12 cellular contexts compared by ENCODE assay signal in the genomic region with DNA sequence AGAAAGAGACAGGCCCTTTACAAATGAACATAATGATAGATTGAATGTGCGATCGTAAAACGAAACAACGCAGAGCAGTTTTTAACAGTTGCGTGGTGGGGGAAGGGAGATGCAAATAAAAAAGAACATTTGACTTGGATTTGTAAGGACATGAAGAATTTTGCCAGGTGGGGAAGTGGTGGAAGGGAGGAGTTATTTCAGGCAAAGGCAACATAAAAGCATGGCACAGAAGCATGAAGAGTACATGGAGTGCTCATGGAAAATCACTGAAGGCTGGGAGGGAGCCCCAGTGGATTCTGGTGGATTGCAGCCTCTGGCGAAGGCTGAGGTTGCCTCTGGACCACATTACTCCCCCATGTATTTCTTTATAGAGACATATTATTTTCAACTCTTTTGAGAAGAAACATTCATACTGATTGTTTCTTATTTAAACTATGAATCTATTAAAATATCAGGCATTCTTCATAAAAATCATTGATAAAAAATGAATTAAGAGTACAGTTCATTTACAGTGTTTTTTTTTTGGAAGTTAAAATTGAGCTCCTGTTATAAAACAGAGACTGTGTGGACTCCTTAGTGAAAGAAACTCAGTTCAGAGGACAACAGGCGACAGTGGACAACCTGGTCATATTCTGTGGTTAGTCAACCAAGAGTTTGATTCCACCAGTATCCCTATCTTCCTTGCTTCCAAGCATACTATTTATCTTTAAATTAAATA. TPM values are rescaled to one million over a fixed set of nuclear protein-coding genes. Genes with fewer than 3 reads are reported as not detected.
DNase-seq lines count a peak whose midpoint lies in the region; ATAC-seq, FAIRE-seq and TF ChIP-seq lines count a peak whose summit lies in the region.
"Had no signal": no experiment of that assay in that cellular context is flagged by ENCODE, and none has a peak within 500 bp of the region (broad histone marks: within the 10 kb centered on the region; RNA-seq: fewer than 3 reads in every experiment).

No MANE protein-coding gene starts in this region.

- peaks cover 54% of the 10 kb centered on the region for H3K79me2 ChIP-seq in mammary epithelial cell (ENCODE audit: insufficient read depth, low read length)

- no peak for FAIRE-seq in A549 (lab: Jason Lieb, UNC)
- FAIRE-seq: HTR-8/SVneo had no signal

- dilution Hi-C loops in mammary epithelial cell (cut with HindIII; ENCODE audit: low sequenced_read_pairs) = no loop called here

- POLR2A ChIA-PET in A549 (lab: Yijun Ruan, JAX) = interaction anchor here (1.3 to 1.7 kb wide), 2 partner anchors 57 to 315 kb away, joined by 3 to 4 read pairs; a partner anchor contains a TSS

- no peak overlapping the region for H3K4me3 ChIP-seq in A549
- no peak overlapping the region for H3K4me3 ChIP-seq in mammary epithelial cell (replicated peaks in 1 of 3; ENCODE audit: insufficient read depth in 1 of 3, low read depth in 2 of 3, low read length in 3 of 3)
- H3K4me3 ChIP-seq in muscle layer of duodenum (ENCODE audit: low read depth in 1 of 2, low read length in 2 of 2) = no peak overlapping the region

- no peak overlapping the region for H3K4me3 Mint-ChIP-seq in mesothelial cell of epicardium
- H3K4me3 Mint-ChIP-seq: stimulated activated naive CD8-positive, alpha-beta T cell treated with anti-CD3 and anti-CD28 coated beads, Interleukin-15, Interleukin-2, amounts not matched to agents 100 ng/mL and 50 ng/mL, for 24 hours had no signal

- TF ChIP-seq CTCF in A549 (IDR thresholded peaks at IDR 0.05) (no peak), mammary epithelial cell (conservative IDR thresholded peaks at IDR 0.05 in 1 of 2, IDR thresholded peaks at IDR 0.05 in 1 of 2; ENCODE audit: extremely low read depth in 1 of 2, insufficient read depth in 1 of 2, low read depth in 1 of 2, low read length in 2 of 2) (no peak), mesothelial cell of epicardium (IDR thresholded peaks at IDR 0.05; ENCODE audit: unreplicated experiment) (no peak)

- no peak for TF ChIP-seq EP300 in A549 (IDR thresholded peaks at IDR 0.05)

- CTCF ChIA-PET in A549 (lab: Yijun Ruan, JAX) = interaction anchor here (0.6 to 3.3 kb wide), 27 partner anchors 9 to 642 kb away, joined by 3 to 12 read pairs (median 3); a partner anchor contains a TSS
- CTCF ChIA-PET in mammary epithelial cell (lab: Charles Lee; ENCODE audit: low non-redundant PET) = no interaction called here

- peaks cover 18% of the 10 kb centered on the region for H3K36me3 Mint-ChIP-seq in mesothelial cell of epicardium

- TF ChIP-seq POLR2A in A549 (IDR thresholded peaks at IDR 0.05; ENCODE audit: low read length) = no peak

- 91% methylated on average over 7 of the region's 7 CpGs for WGBS in A549 (ENCODE audit: missing lambda C conversion rate)
- WGBS in mammary epithelial cell (ENCODE audit: low coverage, missing lambda C conversion rate) = 94% methylated on average over 7 of the region's 7 CpGs

- intact Hi-C loops in mammary epithelial cell (cut with micrococcal nuclease) = loop anchor here (1.0 to 2.0 kb wide), 7 partner anchors 35 to 495 kb away; a partner anchor contains a TSS
- intact Hi-C loops in posterior vena cava (cut with DNase I) = no loop called here

- no peaks in the 10 kb centered on the region for H4K20me1 ChIP-seq in mammary epithelial cell (ENCODE audit: insufficient read depth, low read length)

- H3K27me3 Mint-ChIP-seq in mesothelial cell of epicardium (ENCODE audit: low read depth) = no peaks in the 10 kb centered on the region

- H3K9me3 ChIP-seq in A549 = no peaks in the 10 kb centered on the region
- no peaks in the 10 kb centered on the region for H3K9me3 ChIP-seq in mammary epithelial cell (replicated peaks; ENCODE audit: insufficient read depth, low read length)
- H3K9me3 ChIP-seq in muscle layer of duodenum (ENCODE audit: control insufficient read depth in 1 of 2, low read length in 2 of 2) = no peaks in the 10 kb centered on the region

- DNase-seq in A549 (ENCODE audit: low read depth in 1 of 2, low spot score in 1 of 2) = no peak
- no peak for DNase-seq in mammary epithelial cell
- DNase-seq in mesothelial cell of epicardium (ENCODE audit: low spot score in 2 of 2, unreplicated experiment in 2 of 2) = no peak
- no peak for DNase-seq in central memory CD4-positive, alpha-beta T cell
- no peak for DNase-seq in posterior vena cava (ENCODE audit: low spot score)
- DNase-seq: activated effector memory CD4-positive, alpha-beta T cell treated with Interleukin-2 at 50 U/mL for 16 hours; NCI-H524 treated with DMSO at 0.1 percent for 48 hours had no signal

- H3K36me3 ChIP-seq in mammary epithelial cell (ENCODE audit: insufficient read depth, low read length) = no peaks in the 10 kb centered on the region
- H3K36me3 ChIP-seq in muscle layer of duodenum (ENCODE audit: control insufficient read depth in 1 of 2, insufficient read depth in 2 of 2, low read length in 2 of 2) = peaks cover 0 to 12% of the 10 kb centered on the region in 2 donors

- H3K27ac ChIP-seq in A549 = peak overlapping the region; percentile 26 to 42; a peak in 2 of 6 replicates
- H3K27ac ChIP-seq in mammary epithelial cell (ENCODE audit: insufficient read depth, low read depth, low read length) = peak overlapping the region; percentile 3
- H3K27ac ChIP-seq in muscle layer of duodenum (ENCODE audit: low read length) = peak overlapping the region; percentile 9

- in situ Hi-C loops in mammary epithelial cell (cut with MboI; ENCODE audit: low sequenced_read_pairs in 2 of 2) = loop anchor here in 1 of 2 donors (25.0 kb wide), 2 partner anchors 309 to 484 kb away; no protein-coding TSS in a partner anchor

- H3K4me2 ChIP-seq in A549 (peak overlapping the region; percentile 39; the same call in 1 of the 3 replicates), mammary epithelial cell (ENCODE audit: insufficient read depth, low read depth, low read length) (peak overlapping the region; percentile 8)

- ATAC-seq in A549 (no peak; a peak in 1 of 6 replicates), HG03432 (IDR thresholded peaks at IDR 0.05; ENCODE audit: unreplicated experiment) (peak; percentile 16), GM21528 (IDR thresholded peaks at IDR 0.05; ENCODE audit: low FRiP score, unreplicated experiment) (no peak)

- no peak overlapping the region for H3K9ac ChIP-seq in mammary epithelial cell (ENCODE audit: insufficient read depth, low read length)

- no peak for TF ChIP-seq RAD21 in A549 (conservative IDR thresholded peaks at IDR 0.05 in 1 of 2, IDR thresholded peaks at IDR 0.05 in 1 of 2)

- peaks cover 30% of the 10 kb centered on the region for H3K4me1 Mint-ChIP-seq in mesothelial cell of epicardium

- no TSS peak for BruUV-seq in mammary epithelial cell (replicated peaks; lab: Mats Ljungman, UMichigan)

- peaks cover 22% of the 10 kb centered on the region for H3K4me1 ChIP-seq in A549
- H3K4me1 ChIP-seq in mammary epithelial cell (ENCODE audit: insufficient read depth, low read length) = peaks cover 40% of the 10 kb centered on the region
- peaks cover 23 to 53% of the 10 kb centered on the region in 2 donors for H3K4me1 ChIP-seq in muscle layer of duodenum (ENCODE audit: control insufficient read depth in 1 of 2, insufficient read depth in 2 of 2, low read length in 2 of 2)

- H3K27ac Mint-ChIP-seq in mesothelial cell of epicardium = no peak overlapping the region
- H3K27ac Mint-ChIP-seq: stimulated activated naive CD8-positive, alpha-beta T cell treated with anti-CD3 and anti-CD28 coated beads, Interleukin-15, Interleukin-2, amounts not matched to agents 100 ng/mL and 50 ng/mL, for 24 hours had no signal

- no peak overlapping the region for H2AFZ ChIP-seq in mammary epithelial cell (ENCODE audit: low read depth, low read length)

- H3K9me3 Mint-ChIP-seq in mesothelial cell of epicardium = peaks cover 11% of the 10 kb centered on the region

- H3K27me3 ChIP-seq in mammary epithelial cell (ENCODE audit: insufficient read depth, low read length) (no peaks in the 10 kb centered on the region), muscle layer of duodenum (ENCODE audit: low read depth, low read length) (no peaks in the 10 kb centered on the region)

TF ChIP-seq in A549, 52 proteins besides CTCF, POLR2A, EP300 and RAD21 (continues in another document):
- no peak for TF ChIP-seq EHF (CRISPR knock-in tag; IDR thresholded peaks at IDR 0.05)
- TF ChIP-seq JUNB (IDR thresholded peaks at IDR 0.05) = no peak
- TF ChIP-seq, protein P1, sequence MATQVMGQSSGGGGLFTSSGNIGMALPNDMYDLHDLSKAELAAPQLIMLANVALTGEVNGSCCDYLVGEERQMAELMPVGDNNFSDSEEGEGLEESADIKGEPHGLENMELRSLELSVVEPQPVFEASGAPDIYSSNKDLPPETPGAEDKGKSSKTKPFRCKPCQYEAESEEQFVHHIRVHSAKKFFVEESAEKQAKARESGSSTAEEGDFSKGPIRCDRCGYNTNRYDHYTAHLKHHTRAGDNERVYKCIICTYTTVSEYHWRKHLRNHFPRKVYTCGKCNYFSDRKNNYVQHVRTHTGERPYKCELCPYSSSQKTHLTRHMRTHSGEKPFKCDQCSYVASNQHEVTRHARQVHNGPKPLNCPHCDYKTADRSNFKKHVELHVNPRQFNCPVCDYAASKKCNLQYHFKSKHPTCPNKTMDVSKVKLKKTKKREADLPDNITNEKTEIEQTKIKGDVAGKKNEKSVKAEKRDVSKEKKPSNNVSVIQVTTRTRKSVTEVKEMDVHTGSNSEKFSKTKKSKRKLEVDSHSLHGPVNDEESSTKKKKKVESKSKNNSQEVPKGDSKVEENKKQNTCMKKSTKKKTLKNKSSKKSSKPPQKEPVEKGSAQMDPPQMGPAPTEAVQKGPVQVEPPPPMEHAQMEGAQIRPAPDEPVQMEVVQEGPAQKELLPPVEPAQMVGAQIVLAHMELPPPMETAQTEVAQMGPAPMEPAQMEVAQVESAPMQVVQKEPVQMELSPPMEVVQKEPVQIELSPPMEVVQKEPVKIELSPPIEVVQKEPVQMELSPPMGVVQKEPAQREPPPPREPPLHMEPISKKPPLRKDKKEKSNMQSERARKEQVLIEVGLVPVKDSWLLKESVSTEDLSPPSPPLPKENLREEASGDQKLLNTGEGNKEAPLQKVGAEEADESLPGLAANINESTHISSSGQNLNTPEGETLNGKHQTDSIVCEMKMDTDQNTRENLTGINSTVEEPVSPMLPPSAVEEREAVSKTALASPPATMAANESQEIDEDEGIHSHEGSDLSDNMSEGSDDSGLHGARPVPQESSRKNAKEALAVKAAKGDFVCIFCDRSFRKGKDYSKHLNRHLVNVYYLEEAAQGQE (IDR thresholded peaks at IDR 0.05) = no peak
- no peak for TF ChIP-seq RARB (CRISPR knock-in tag; IDR thresholded peaks at IDR 0.05)
- TF ChIP-seq CHD2 (IDR thresholded peaks at IDR 0.05; ENCODE audit: low read length, partially characterized antibody) = no peak

RNA-seq across cellular contexts. Expression of a gene that starts 57.5 kb away (rescaled TPM):
- polyA plus RNA-seq in A549 (2011; rRNA removed) = 2.8 TPM in 2 replicates
- polyA plus RNA-seq in A549 (2012; cell fraction: cytosol; rRNA removed) = 2.2 and 3.3 TPM in 2 replicates
- 4.2 TPM in 2 replicates for polyA plus RNA-seq in A549 (2012; cell fraction: nucleus; rRNA removed)
- polyA plus RNA-seq in A549 (2017; fragmentation: RNase III; extraction: RNeasy Plus Mini Kit Qiagen cat#74134 plus additional on column Dnase treatment) = 2.4 to 2.9 TPM (median 2.6 TPM) in 3 replicates
- polyA minus RNA-seq in A549 (2011; rRNA and poly(A)+ RNA removed) = 15.0 and 15.6 TPM in 2 replicates
- total RNA-seq in mammary epithelial cell = 10 to 100 TPM; 10.8 to 15.5 TPM
- 3.8 TPM for polyA plus RNA-seq in mammary epithelial cell
- 21.7 TPM for polyA minus RNA-seq in mammary epithelial cell
- total RNA-seq in mesothelial cell of epicardium = 21.3 to 24.5 TPM (median 23.0 TPM) in 3 replicates
- 10 to 100 TPM; 34.2 to 36.0 TPM for total RNA-seq in posterior vena cava
